Comparison of ENCODE assay signal across 16 cellular contexts in the genomic region with DNA sequence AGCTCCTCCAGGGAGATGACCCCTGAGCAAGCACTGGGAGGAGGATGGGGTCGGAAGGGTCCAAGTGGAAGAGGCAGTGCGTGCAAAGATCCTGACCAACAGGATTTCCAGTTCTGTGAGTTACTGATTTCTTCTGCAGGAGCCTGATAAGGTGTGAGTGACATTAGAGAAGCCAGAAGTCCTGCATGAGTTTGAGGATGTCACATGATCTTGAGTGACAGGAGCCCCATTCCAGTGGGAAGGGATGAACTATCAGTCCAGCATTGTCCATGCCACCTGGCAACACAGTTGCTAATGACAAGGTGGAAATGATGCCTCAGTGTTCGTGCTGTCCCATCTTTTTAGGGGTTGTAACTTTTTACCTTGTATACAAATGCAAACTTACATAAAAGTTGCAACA.
A peak's percentile ranks its signal among the peaks of the same experiment; 100 is the strongest.
DNase-seq lines count a peak whose midpoint lies in the region; ATAC-seq, FAIRE-seq and TF ChIP-seq lines count a peak whose summit lies in the region.
"Had no signal": no experiment of that assay in that cellular context is flagged by ENCODE, and none has a peak within 500 bp of the region (broad histone marks: within the 10 kb centered on the region; RNA-seq: fewer than 3 reads in every experiment).

No MANE protein-coding gene starts in this region.

- TF ChIP-seq CTCF in K562 (IDR thresholded peaks at IDR 0.05 in 2 of 3, conservative IDR thresholded peaks at IDR 0.05 in 1 of 3; ENCODE audit: insufficient read depth in 2 of 3, low read depth in 1 of 3, low read length in 3 of 3), result no peak
- TF ChIP-seq CTCF in coronary artery (IDR thresholded peaks at IDR 0.05), result no peak
- TF ChIP-seq CTCF in ovary (IDR thresholded peaks at IDR 0.05), result no peak

- H3K27me3 ChIP-seq in K562 (ENCODE audit: control insufficient read depth in 2 of 2, insufficient read depth in 2 of 2, low read length in 2 of 2) (peaks cover 0 to 28% of the 10 kb centered on the region in 2 experiments; a peak in 2 of 5 replicates), ovary (no peaks in the 10 kb centered on the region), right cardiac atrium (ENCODE audit: control insufficient read depth, insufficient read depth) (no peaks in the 10 kb centered on the region)

- H3K36me3 Mint-ChIP-seq in activated CD4-positive, alpha-beta T cell treated with anti-CD3 and anti-CD28 coated beads, Interleukin-2, amount 10 ng/mL, durations not matched to agents 7 days and 5 days (ENCODE audit: low read depth), result no peaks in the 10 kb centered on the region
- H3K36me3 Mint-ChIP-seq: CD4-positive, alpha-beta memory T cell had no signal

- no peak for DNase-seq in HEK293T (ENCODE audit: extremely low spot score)
- DNase-seq in K562 (ENCODE audit: extremely low read depth in 1 of 4, low spot score in 3 of 4), result peak in 1 of 4 experiments; percentile 6
- DNase-seq in coronary artery (ENCODE audit: low spot score), result peak; percentile 57
- no peak for DNase-seq in activated CD4-positive, alpha-beta T cell treated with anti-CD3 and anti-CD28 coated beads, Interleukin-2, amount 10 ng/mL, durations not matched to agents 7 days and 5 days
- DNase-seq in ovary, result no peak
- no peak for DNase-seq in right cardiac atrium
- DNase-seq: C1 segment of cervical spinal cord; Caco-2; CD4-positive, alpha-beta memory T cell; DMS153; DND-41; GOT3 had no signal

- H4K20me1 ChIP-seq in K562 (replicated peaks; ENCODE audit: control insufficient read depth, insufficient read depth, low read length), result no peaks in the 10 kb centered on the region

- no peaks in the 10 kb centered on the region for H3K9me3 Mint-ChIP-seq in activated CD4-positive, alpha-beta T cell treated with anti-CD3 and anti-CD28 coated beads, Interleukin-2, amount 10 ng/mL, durations not matched to agents 7 days and 5 days

- H3K9ac ChIP-seq in K562 (ENCODE audit: insufficient read depth in 1 of 2, low read depth in 2 of 2, low read length in 2 of 2), result no peak overlapping the region

- no peaks in the 10 kb centered on the region for H3K9me1 ChIP-seq in K562 (ENCODE audit: control insufficient read depth, insufficient read depth, low read length)

- no TSS peak for BruUV-seq in K562 (replicated peaks; lab: Mats Ljungman, UMichigan)

- TF ChIP-seq RAD21 in K562 (CRISPR knock-in tag; conservative IDR thresholded peaks at IDR 0.05 in 1 of 2, IDR thresholded peaks at IDR 0.05 in 1 of 2), result no peak

- H3K36me3 ChIP-seq in K562 (ENCODE audit: control insufficient read depth, insufficient read depth, low read length) (no peaks in the 10 kb centered on the region), ovary (no peaks in the 10 kb centered on the region)
- H3K36me3 ChIP-seq: HAP-1 had no signal

- no peak for FAIRE-seq in K562 (lab: Jason Lieb, UNC)
- FAIRE-seq: G401.6, GM12892, H54 had no signal

- POLR2A ChIA-PET in HEK293T (lab: Yijun Ruan, JAX), result no interaction called here
- POLR2A ChIA-PET in K562 (lab: Yijun Ruan, JAX), result interaction anchor here (0.8 kb wide), 1 partner anchor 441 kb away, joined by 4 read pairs; no protein-coding TSS in a partner anchor
- POLR2A ChIA-PET in activated CD4-positive, alpha-beta T cell treated with anti-CD3 and anti-CD28 coated beads, Interleukin-2, amount 10 ng/mL, durations not matched to agents 7 days and 5 days (lab: Charles Lee), result no interaction called here

- intact Hi-C loops in K562 (cut with micrococcal nuclease) (no loop called here), ovary (cut with DNase I) (no loop called here), right cardiac atrium (cut with DNase I) (no loop called here)

- H2AFZ ChIP-seq in K562 (ENCODE audit: low read depth, low read length), result no peak overlapping the region

- no peak for ATAC-seq in K562
- no peak for ATAC-seq in right cardiac atrium

- peaks cover 24% of the 10 kb centered on the region for H3K27me3 Mint-ChIP-seq in activated CD4-positive, alpha-beta T cell treated with anti-CD3 and anti-CD28 coated beads, Interleukin-2, amount 10 ng/mL, durations not matched to agents 7 days and 5 days

- 0% methylated on average over 1 of the region's 3 CpGs for WGBS in K562 (ENCODE audit: insufficient coverage, low coverage, missing lambda C conversion rate)
- 67 to 78% (median 74%) methylated on average over 3 of the region's 3 CpGs for WGBS in ovary, 3 donors
- 46% methylated on average over 3 of the region's 3 CpGs for WGBS in right cardiac atrium

- H3K79me2 ChIP-seq in K562 (ENCODE audit: control insufficient read depth, insufficient read depth, low read length), result no peaks in the 10 kb centered on the region

- H3K4me1 ChIP-seq in K562 (replicated peaks in 1 of 2; ENCODE audit: control insufficient read depth in 2 of 2, insufficient read depth in 2 of 2, low read length in 2 of 2), result peaks cover 0 to 4% of the 10 kb centered on the region in 2 experiments; a peak in 1 of 5 replicates
- no peaks in the 10 kb centered on the region for H3K4me1 ChIP-seq in ovary (ENCODE audit: insufficient read depth)
- no peaks in the 10 kb centered on the region for H3K4me1 ChIP-seq in right cardiac atrium (ENCODE audit: control insufficient read depth, insufficient read depth, low read length)
- H3K4me1 ChIP-seq: Caco-2, HAP-1 had no signal

- CTCF ChIA-PET in HEK293T (lab: Yijun Ruan, JAX) (no interaction called here), K562 (lab: Yijun Ruan, JAX; ENCODE audit: low intra/inter-chr PET ratio) (no interaction called here)
- CTCF ChIA-PET in activated CD4-positive, alpha-beta T cell treated with anti-CD3 and anti-CD28 coated beads, Interleukin-2, amount 10 ng/mL, durations not matched to agents 7 days and 5 days (lab: Charles Lee), result no interaction called here

- no peak overlapping the region for H3K4me3 Mint-ChIP-seq in activated CD4-positive, alpha-beta T cell treated with anti-CD3 and anti-CD28 coated beads, Interleukin-2, amount 10 ng/mL, durations not matched to agents 7 days and 5 days
- H3K4me3 Mint-ChIP-seq: CD4-positive, alpha-beta memory T cell had no signal

- H3K4me2 ChIP-seq in K562 (ENCODE audit: insufficient read depth, low read length), result no peak overlapping the region

- in situ Hi-C loops in K562 (cut with MboI), result no loop called here

- H3K4me3 ChIP-seq in K562 (no peak overlapping the region), coronary artery (no peak overlapping the region), ovary (no peak overlapping the region), right cardiac atrium (ENCODE audit: low read length) (no peak overlapping the region)
- H3K4me3 ChIP-seq: HAP-1 had no signal

- no peak overlapping the region for H3K27ac Mint-ChIP-seq in activated CD4-positive, alpha-beta T cell treated with anti-CD3 and anti-CD28 coated beads, Interleukin-2, amount 10 ng/mL, durations not matched to agents 7 days and 5 days
- H3K27ac Mint-ChIP-seq: CD4-positive, alpha-beta memory T cell had no signal

- TF ChIP-seq EP300 in K562 (IDR thresholded peaks at IDR 0.05; ENCODE audit: low read length), result no peak
- no peak for TF ChIP-seq EP300 in ovary (IDR thresholded peaks at IDR 0.05)

- TF ChIP-seq POLR2A in K562 (conservative IDR thresholded peaks at IDR 0.05) (no peak), ovary (IDR thresholded peaks at IDR 0.05) (no peak)

- no peaks in the 10 kb centered on the region for H3K4me1 Mint-ChIP-seq in activated CD4-positive, alpha-beta T cell treated with anti-CD3 and anti-CD28 coated beads, Interleukin-2, amount 10 ng/mL, durations not matched to agents 7 days and 5 days
- H3K4me1 Mint-ChIP-seq: CD4-positive, alpha-beta memory T cell had no signal

- H3K27ac ChIP-seq in K562 (ENCODE audit: extremely low read depth, low read depth, low read length) (no peak overlapping the region), coronary artery (no peak overlapping the region), ovary (no peak overlapping the region), right cardiac atrium (ENCODE audit: low read length) (no peak overlapping the region)

- H3K9me3 ChIP-seq in K562 (replicated peaks; ENCODE audit: control insufficient read depth, insufficient read depth, low read depth, low read length) (no peaks in the 10 kb centered on the region), ovary (peaks cover 0 to 4% of the 10 kb centered on the region in 2 donors), right cardiac atrium (ENCODE audit: control insufficient read depth, low read length) (no peaks in the 10 kb centered on the region)
- H3K9me3 ChIP-seq: Caco-2, HAP-1 had no signal

TF ChIP-seq in HEK293T, 16 proteins besides CTCF, POLR2A, EP300 and RAD21:
- TF ChIP-seq, protein P1, sequence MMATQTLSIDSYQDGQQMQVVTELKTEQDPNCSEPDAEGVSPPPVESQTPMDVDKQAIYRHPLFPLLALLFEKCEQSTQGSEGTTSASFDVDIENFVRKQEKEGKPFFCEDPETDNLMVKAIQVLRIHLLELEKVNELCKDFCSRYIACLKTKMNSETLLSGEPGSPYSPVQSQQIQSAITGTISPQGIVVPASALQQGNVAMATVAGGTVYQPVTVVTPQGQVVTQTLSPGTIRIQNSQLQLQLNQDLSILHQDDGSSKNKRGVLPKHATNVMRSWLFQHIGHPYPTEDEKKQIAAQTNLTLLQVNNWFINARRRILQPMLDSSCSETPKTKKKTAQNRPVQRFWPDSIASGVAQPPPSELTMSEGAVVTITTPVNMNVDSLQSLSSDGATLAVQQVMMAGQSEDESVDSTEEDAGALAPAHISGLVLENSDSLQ (IDR thresholded peaks at IDR 0.05), result peak; percentile 79
- TF ChIP-seq TARDBP (IDR thresholded peaks at IDR 0.05) (no peak), SP1 (IDR thresholded peaks at IDR 0.05) (no peak), FOXK2 (IDR thresholded peaks at IDR 0.05) (no peak), FOXM1 (IDR thresholded peaks at IDR 0.05; ENCODE audit: borderline replicate concordance) (no peak)
TF ChIP-seq in HEK293T: peak in this region for 1.

TF ChIP-seq in K562, 482 proteins besides CTCF, POLR2A, EP300 and RAD21 (continues in another document):
- TF ChIP-seq CHCHD3 (CRISPR knock-in tag; IDR thresholded peaks at IDR 0.05) (no peak), JUND (IDR thresholded peaks at IDR 0.05; ENCODE audit: borderline replicate concordance, low read depth, low read length) (no peak), JUND (tag; IDR thresholded peaks at IDR 0.05; ENCODE audit: borderline replicate concordance, low read depth, low read length) (no peak), MEIS2 (IDR thresholded peaks at IDR 0.05; ENCODE audit: partially characterized antibody) (peak; percentile 17), CBFA2T3 (IDR thresholded peaks at IDR 0.05) (peak; percentile 47)
- TF ChIP-seq, protein P2, sequence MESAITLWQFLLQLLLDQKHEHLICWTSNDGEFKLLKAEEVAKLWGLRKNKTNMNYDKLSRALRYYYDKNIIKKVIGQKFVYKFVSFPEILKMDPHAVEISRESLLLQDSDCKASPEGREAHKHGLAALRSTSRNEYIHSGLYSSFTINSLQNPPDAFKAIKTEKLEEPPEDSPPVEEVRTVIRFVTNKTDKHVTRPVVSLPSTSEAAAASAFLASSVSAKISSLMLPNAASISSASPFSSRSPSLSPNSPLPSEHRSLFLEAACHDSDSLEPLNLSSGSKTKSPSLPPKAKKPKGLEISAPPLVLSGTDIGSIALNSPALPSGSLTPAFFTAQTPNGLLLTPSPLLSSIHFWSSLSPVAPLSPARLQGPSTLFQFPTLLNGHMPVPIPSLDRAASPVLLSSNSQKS (CRISPR knock-in tag; IDR thresholded peaks at IDR 0.05), result no peak
